Comparison of ENCODE assay signal across 8 cellular contexts in the genomic region with DNA sequence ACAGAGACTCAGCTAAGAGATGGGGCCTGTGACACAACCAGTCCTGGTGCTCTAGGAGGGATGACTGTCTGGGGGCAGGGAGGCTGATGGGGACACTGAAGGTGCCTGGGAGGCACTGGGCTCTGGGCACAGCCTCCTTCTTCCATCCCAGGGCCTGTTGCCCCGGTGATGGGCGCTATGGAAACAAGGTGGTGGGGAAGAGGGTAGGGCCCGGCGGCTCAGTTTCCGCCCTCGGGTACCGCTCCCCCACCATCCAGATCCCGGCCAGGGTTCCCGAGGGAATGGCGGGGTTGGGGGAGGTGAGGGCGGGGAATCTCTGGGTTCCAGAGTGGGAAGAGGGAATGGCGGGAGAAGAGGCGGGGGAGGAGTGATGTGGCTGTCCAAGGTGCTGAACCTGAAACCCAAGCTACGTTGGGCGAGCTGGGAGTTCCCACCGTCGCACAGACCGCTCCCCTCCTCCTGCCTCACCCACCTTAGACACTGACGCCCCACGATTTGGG. TPM values are rescaled to one million over a fixed set of nuclear protein-coding genes. Genes with fewer than 3 reads are reported as not detected.
DNase-seq lines count a peak whose midpoint lies in the region; ATAC-seq and TF ChIP-seq lines count a peak whose summit lies in the region.

No MANE protein-coding gene starts in this region.

- peak; percentile 53 for DNase-seq in Caki2 (ENCODE audit: low read depth)
- peak; percentile 39 for DNase-seq in activated CD4-positive, alpha-beta memory T cell treated with anti-CD3 and anti-CD28 coated beads for 36 hours
- DNase-seq in hepatic stellate cell (ENCODE audit: low spot score): peak; percentile 72
- no peak for DNase-seq in omental fat pad (ENCODE audit: low spot score)
- DNase-seq in effector CD4-positive, alpha-beta T cell: no peak

- peaks cover 2% of the 10 kb centered on the region for H3K27me3 Mint-ChIP-seq in activated CD4-positive, alpha-beta memory T cell treated with anti-CD3 and anti-CD28 coated beads for 36 hours
- H3K27me3 Mint-ChIP-seq in stimulated activated naive CD8-positive, alpha-beta T cell treated with anti-CD3 and anti-CD28 coated beads, Interleukin-15, Interleukin-2, amounts not matched to agents 100 ng/mL and 50 ng/mL, for 24 hours: peaks cover 24% of the 10 kb centered on the region

- H3K4me3 Mint-ChIP-seq in activated CD4-positive, alpha-beta memory T cell treated with anti-CD3 and anti-CD28 coated beads for 36 hours: peak overlapping the region; percentile 49
- H3K4me3 Mint-ChIP-seq in stimulated activated naive CD8-positive, alpha-beta T cell treated with anti-CD3 and anti-CD28 coated beads, Interleukin-15, Interleukin-2, amounts not matched to agents 100 ng/mL and 50 ng/mL, for 24 hours: peak overlapping the region; percentile 47

- no peak overlapping the region for H3K27ac Mint-ChIP-seq in activated CD4-positive, alpha-beta memory T cell treated with anti-CD3 and anti-CD28 coated beads for 36 hours
- no peak overlapping the region for H3K27ac Mint-ChIP-seq in stimulated activated naive CD8-positive, alpha-beta T cell treated with anti-CD3 and anti-CD28 coated beads, Interleukin-15, Interleukin-2, amounts not matched to agents 100 ng/mL and 50 ng/mL, for 24 hours

- no peaks in the 10 kb centered on the region for H3K36me3 Mint-ChIP-seq in activated CD4-positive, alpha-beta memory T cell treated with anti-CD3 and anti-CD28 coated beads for 36 hours
- no peaks in the 10 kb centered on the region for H3K36me3 Mint-ChIP-seq in stimulated activated naive CD8-positive, alpha-beta T cell treated with anti-CD3 and anti-CD28 coated beads, Interleukin-15, Interleukin-2, amounts not matched to agents 100 ng/mL and 50 ng/mL, for 24 hours (ENCODE audit: low read depth)

- in situ Hi-C loops in Caki2 (cut with HindIII; ENCODE audit: low pct_unique_long_range_greater_than_20kb, low sequenced_read_pairs): no loop called here

- POLR2A ChIA-PET in activated CD4-positive, alpha-beta memory T cell treated with anti-CD3 and anti-CD28 coated beads for 36 hours (lab: Charles Lee): interaction anchor here (0.8 to 2.3 kb wide), 5 partner anchors 14 to 304 kb away, joined by 3 to 7 read pairs (median 4); partner anchors contain the start of genes DNAJC7 and GHDC

- no peak for TF ChIP-seq CTCF in omental fat pad (IDR thresholded peaks at IDR 0.05)

- no peak for ATAC-seq in omental fat pad (ENCODE audit: low FRiP score)
- no peak for ATAC-seq in GM19455 (IDR thresholded peaks at IDR 0.05; ENCODE audit: unreplicated experiment)

- no peak for TF ChIP-seq RAD21 in Ishikawa (IDR thresholded peaks at IDR 0.05; ENCODE audit: low read depth)

- peaks cover 55% of the 10 kb centered on the region for H3K4me1 Mint-ChIP-seq in activated CD4-positive, alpha-beta memory T cell treated with anti-CD3 and anti-CD28 coated beads for 36 hours (ENCODE audit: low read depth)
- peaks cover 60% of the 10 kb centered on the region for H3K4me1 Mint-ChIP-seq in stimulated activated naive CD8-positive, alpha-beta T cell treated with anti-CD3 and anti-CD28 coated beads, Interleukin-15, Interleukin-2, amounts not matched to agents 100 ng/mL and 50 ng/mL, for 24 hours (ENCODE audit: low read depth)

- intact Hi-C loops in activated CD4-positive, alpha-beta memory T cell treated with anti-CD3 and anti-CD28 coated beads for 36 hours (cut with micrococcal nuclease): loop anchor here (2.0 to 10.0 kb wide), 4 partner anchors 25 to 355 kb away; partner anchors contain the start of genes DNAJC7, NAGLU, RAB5C and STAT5A

- TF ChIP-seq EP300 in Ishikawa (IDR thresholded peaks at IDR 0.05; ENCODE audit: borderline replicate concordance): no peak

- CTCF ChIA-PET in activated CD4-positive, alpha-beta memory T cell treated with anti-CD3 and anti-CD28 coated beads for 36 hours (lab: Charles Lee): interaction anchor here (0.6 to 3.7 kb wide), 9 partner anchors 15 to 223 kb away, joined by 3 to 26 read pairs (median 3); partner anchors contain the start of gene GHDC

- no peaks in the 10 kb centered on the region for H3K9me3 Mint-ChIP-seq in activated CD4-positive, alpha-beta memory T cell treated with anti-CD3 and anti-CD28 coated beads for 36 hours
- H3K9me3 Mint-ChIP-seq in stimulated activated naive CD8-positive, alpha-beta T cell treated with anti-CD3 and anti-CD28 coated beads, Interleukin-15, Interleukin-2, amounts not matched to agents 100 ng/mL and 50 ng/mL, for 24 hours: no peaks in the 10 kb centered on the region

TF ChIP-seq in Ishikawa, 13 proteins besides CTCF, POLR2A, EP300 and RAD21:
- TF ChIP-seq, protein P1, sequence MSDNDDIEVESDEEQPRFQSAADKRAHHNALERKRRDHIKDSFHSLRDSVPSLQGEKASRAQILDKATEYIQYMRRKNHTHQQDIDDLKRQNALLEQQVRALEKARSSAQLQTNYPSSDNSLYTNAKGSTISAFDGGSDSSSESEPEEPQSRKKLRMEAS (IDR thresholded peaks at IDR 0.05): peak; percentile 62; the same call in 1 of the 2 replicates
- TF ChIP-seq YY1 (IDR thresholded peaks at IDR 0.05; ENCODE audit: low read depth) (peak; percentile 65), USF1 (IDR thresholded peaks at IDR 0.05) (no peak), CREB1 (IDR thresholded peaks at IDR 0.05; ENCODE audit: low read depth) (no peak), NFIC (IDR thresholded peaks at IDR 0.05) (no peak), EGR1 (IDR thresholded peaks at IDR 0.05) (peak; percentile 76), FOXM1 (IDR thresholded peaks at IDR 0.05; ENCODE audit: borderline replicate concordance, low read depth) (no peak), TCF12 (IDR thresholded peaks at IDR 0.05; ENCODE audit: low read depth) (no peak), REST (IDR thresholded peaks at IDR 0.05; ENCODE audit: low read depth) (peak; percentile 92)
TF ChIP-seq in Ishikawa: peak in this region for 4.

RNA-seq across cellular contexts. Expression of gene KCNH4, which starts 1.0 kb away (rescaled TPM):
- not detected in 2 replicates for total RNA-seq in Caki2 (2014; rRNA removed; shearing (Covaris generic); ENCODE audit: low replicate concordance)
- total RNA-seq in activated CD4-positive, alpha-beta memory T cell treated with anti-CD3 and anti-CD28 coated beads for 36 hours: under 1 TPM; 0.39 to 0.40 TPM
- under 1 TPM in 3 of 4 donors, not detected in 1; 0.44 to 0.79 (median 0.48) TPM for total RNA-seq in omental fat pad

RNA-seq across cellular contexts. Expression of gene HCRT, which starts 5.3 kb away (rescaled TPM):
- not detected in 2 replicates for total RNA-seq in Caki2 (2014; rRNA removed; shearing (Covaris generic); ENCODE audit: low replicate concordance)
- total RNA-seq in activated CD4-positive, alpha-beta memory T cell treated with anti-CD3 and anti-CD28 coated beads for 36 hours: not detected
- not detected for total RNA-seq in omental fat pad

RNA-seq across cellular contexts. Expression of gene GHDC, which starts 14.3 kb away (rescaled TPM):
- total RNA-seq in Caki2 (2014; rRNA removed; shearing (Covaris generic); ENCODE audit: low replicate concordance): 18.4 and 22.8 TPM in 2 replicates
- total RNA-seq in activated CD4-positive, alpha-beta memory T cell treated with anti-CD3 and anti-CD28 coated beads for 36 hours: 10 to 100 TPM; 13.1 to 13.5 TPM
- total RNA-seq in omental fat pad: 10 to 100 TPM; 28.8 to 41.3 (median 35.5) TPM

RNA-seq across cellular contexts. Expression of gene RAB5C, which starts 25.2 kb away (rescaled TPM):
- 122 and 165 TPM in 2 replicates for total RNA-seq in Caki2 (2014; rRNA removed; shearing (Covaris generic); ENCODE audit: low replicate concordance)
- 10 to 100 TPM; 47.8 to 52.4 TPM for total RNA-seq in activated CD4-positive, alpha-beta memory T cell treated with anti-CD3 and anti-CD28 coated beads for 36 hours
- total RNA-seq in omental fat pad: 100 to 1,000 TPM; 122 to 178 (median 158) TPM

RNA-seq across cellular contexts. Expression of gene HSPB9, which starts 57.4 kb away (rescaled TPM):
- total RNA-seq in Caki2 (2014; rRNA removed; shearing (Covaris generic); ENCODE audit: low replicate concordance): 0.20 TPM in 1 of 2 replicates, not detected in the other
- not detected for total RNA-seq in activated CD4-positive, alpha-beta memory T cell treated with anti-CD3 and anti-CD28 coated beads for 36 hours
- total RNA-seq in omental fat pad: under 1 TPM in 1 of 4 donors, not detected in 3; 0.25 TPM

Comparison
In these comparisons a context has a peak if more than half of its experiments do, and no peak if none do; other contexts are left out.
1. DNase-seq: peak in Caki2 (single experiment), activated CD4-positive, alpha-beta memory T cell treated with anti-CD3 and anti-CD28 coated beads for 36 hours (single experiment) and hepatic stellate cell (single experiment); none in omental fat pad (single experiment) and effector CD4-positive, alpha-beta T cell (single experiment).